8 cellular contexts compared by ENCODE assay signal in genomic region chr12:112303004-112303403, GRCh38.
A peak's percentile ranks its signal among the peaks of the same experiment; 100 is the strongest.
DNase-seq lines count a peak whose midpoint lies in the region; ATAC-seq, FAIRE-seq and TF ChIP-seq lines count a peak whose summit lies in the region.

No MANE protein-coding gene starts in this region.

- TF ChIP-seq CTCF in psoas muscle (IDR thresholded peaks at IDR 0.05) (no peak), WERI-Rb-1 (IDR thresholded peaks at IDR 0.05; ENCODE audit: low read depth, low read length) (no peak), lower lobe of right lung (IDR thresholded peaks at IDR 0.05) (no peak)

- H3K4me3 ChIP-seq in psoas muscle (no peak overlapping the region), WERI-Rb-1 (ENCODE audit: low read depth, low read length) (no peak overlapping the region), lower lobe of right lung (no peak overlapping the region)

- H3K27ac ChIP-seq in psoas muscle (peak overlapping the region; percentile 34), WERI-Rb-1 (no peak overlapping the region), lower lobe of right lung (no peak overlapping the region)

- FAIRE-seq in GM12892 (lab: Jason Lieb, UNC) (peak; percentile 93), RCC 7860 (lab: Jason Lieb, UNC) (peak; percentile 75)

- H3K4me1 ChIP-seq in psoas muscle (peaks cover 15% of the 10 kb centered on the region), lower lobe of right lung (no peaks in the 10 kb centered on the region)

- peaks cover 0 to 34% of the 10 kb centered on the region in 2 donors for H3K36me3 ChIP-seq in psoas muscle (ENCODE audit: insufficient read depth in 1 of 2, low read depth in 1 of 2)
- H3K36me3 ChIP-seq in WERI-Rb-1, result peaks cover 27% of the 10 kb centered on the region
- peaks cover 50% of the 10 kb centered on the region for H3K36me3 ChIP-seq in lower lobe of right lung

- ATAC-seq in HG02571 (IDR thresholded peaks at IDR 0.05; ENCODE audit: unreplicated experiment) (peak; percentile 93), psoas muscle (peak in 1 of 4 donors; percentile 48), lower lobe of right lung (no peak)

- TF ChIP-seq POLR2A in GM12892 (IDR thresholded peaks at IDR 0.05; ENCODE audit: low read depth, low read length), result peak; percentile 58; the same call in 1 of the 2 replicates

- peak; percentile 40 for DNase-seq in GM12892 (ENCODE audit: insufficient read length)
- peak; percentile 86 for DNase-seq in RCC 7860 (ENCODE audit: low spot score)
- DNase-seq in amniotic epithelial cell (ENCODE audit: low read depth), result peak; percentile 83
- no peak for DNase-seq in psoas muscle
- DNase-seq in WERI-Rb-1, result no peak
- DNase-seq in lower lobe of right lung, result no peak
- DNase-seq in RPMI8226, result no peak

- no peaks in the 10 kb centered on the region for H3K9me3 ChIP-seq in psoas muscle
- no peaks in the 10 kb centered on the region for H3K9me3 ChIP-seq in WERI-Rb-1 (ENCODE audit: severe bottlenecking)
- no peaks in the 10 kb centered on the region for H3K9me3 ChIP-seq in lower lobe of right lung

- 69 to 75% (median 70%) methylated on average over 3 of the region's 3 CpGs for WGBS in psoas muscle, 3 donors

- intact Hi-C loops in psoas muscle (cut with DNase I), result no loop called here
- intact Hi-C loops in lower lobe of right lung (cut with DNase I), result no loop called here

- H3K27me3 ChIP-seq in psoas muscle (ENCODE audit: insufficient read depth in 3 of 3, low read length in 2 of 3) (no peaks in the 10 kb centered on the region), WERI-Rb-1 (ENCODE audit: insufficient read depth, low read depth, severe bottlenecking) (no peaks in the 10 kb centered on the region), lower lobe of right lung (ENCODE audit: low read depth) (no peaks in the 10 kb centered on the region)

Comparison
In these comparisons a context has a peak if more than half of its experiments do, and no peak if none do; other contexts are left out.
1. DNase-seq: peak in GM12892 (single experiment), RCC 7860 (single experiment) and amniotic epithelial cell (single experiment); none in psoas muscle (0 of 2), WERI-Rb-1 (single experiment), lower lobe of right lung (single experiment) and RPMI8226 (single experiment).